Comparison of ENCODE assay signal across 25 cellular contexts in the genomic region with DNA sequence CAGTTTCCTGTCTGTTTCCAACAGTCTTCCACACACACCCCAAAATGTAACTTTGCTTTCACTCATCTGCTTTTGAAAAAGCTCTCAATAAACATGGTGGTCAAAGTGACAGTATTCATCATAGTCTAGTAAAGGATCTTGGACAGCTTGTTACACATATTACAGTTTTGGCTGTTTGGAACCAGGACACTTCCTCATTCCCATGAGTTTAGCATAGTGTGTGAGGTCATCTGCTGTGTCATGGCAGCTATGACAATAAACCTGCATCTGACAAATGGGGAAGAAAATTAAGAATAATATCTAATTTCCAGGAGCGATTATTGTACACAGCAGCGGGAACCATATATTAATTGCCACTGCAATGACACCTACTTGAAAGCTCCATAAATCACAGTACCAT.
DNase-seq lines count a peak whose midpoint lies in the region; ATAC-seq, FAIRE-seq and TF ChIP-seq lines count a peak whose summit lies in the region.
"Had no signal": no experiment of that assay in that cellular context is flagged by ENCODE, and none has a peak within 500 bp of the region (broad histone marks: within the 10 kb centered on the region; RNA-seq: fewer than 3 reads in every experiment).

No MANE protein-coding gene starts in this region.

- H3K27ac ChIP-seq in GM23248 = no peak overlapping the region
- H3K27ac ChIP-seq in astrocyte (ENCODE audit: low read depth, low read length) = no peak overlapping the region
- H3K27ac ChIP-seq: pancreas, right atrium auricular region, tibial artery had no signal

- no peaks in the 10 kb centered on the region for H3K36me3 Mint-ChIP-seq in astrocyte (ENCODE audit: low read depth, unreplicated experiment)
- H3K36me3 Mint-ChIP-seq in stimulated activated effector memory CD8-positive, alpha-beta T cell treated with anti-CD3 and anti-CD28 coated beads, Interleukin-12 subunit alpha, Interleukin-12 subunit beta, amount 100 ng/mL, for 72 hours = no peaks in the 10 kb centered on the region

- H3K27ac Mint-ChIP-seq in astrocyte (ENCODE audit: unreplicated experiment) = no peak overlapping the region
- H3K27ac Mint-ChIP-seq in stimulated activated effector memory CD8-positive, alpha-beta T cell treated with anti-CD3 and anti-CD28 coated beads, Interleukin-12 subunit alpha, Interleukin-12 subunit beta, amount 100 ng/mL, for 72 hours = no peak overlapping the region
- H3K27ac Mint-ChIP-seq: nephron; stimulated activated naive CD8-positive, alpha-beta T cell treated with anti-CD3 and anti-CD28 coated beads, Interleukin-15, amount 100 ng/mL, for 72 hours had no signal

- no peak for ATAC-seq in stimulated activated effector memory CD8-positive, alpha-beta T cell treated with anti-CD3 and anti-CD28 coated beads, Interleukin-12 subunit alpha, Interleukin-12 subunit beta, amount 100 ng/mL, for 72 hours
- ATAC-seq: activated T-cell treated with anti-CD3 and anti-CD28 coated beads, Interleukin-2, amount 50 U/mL, for 4 hours; pancreas; stimulated activated naive CD8-positive, alpha-beta T cell treated with anti-CD3 and anti-CD28 coated beads, Interleukin-15, amount 100 ng/mL, for 72 hours had no signal

- H3K36me3 ChIP-seq in GM23248 (ENCODE audit: low read depth) (no peaks in the 10 kb centered on the region), astrocyte (ENCODE audit: insufficient read depth, low read length) (no peaks in the 10 kb centered on the region)
- H3K36me3 ChIP-seq: pancreas, right atrium auricular region, tibial artery had no signal

- no peaks in the 10 kb centered on the region for H3F3A ChIP-seq in GM23248 (ENCODE audit: insufficient read depth)

- H3K4me3 Mint-ChIP-seq in astrocyte (ENCODE audit: unreplicated experiment) = no peak overlapping the region
- no peak overlapping the region for H3K4me3 Mint-ChIP-seq in stimulated activated effector memory CD8-positive, alpha-beta T cell treated with anti-CD3 and anti-CD28 coated beads, Interleukin-12 subunit alpha, Interleukin-12 subunit beta, amount 100 ng/mL, for 72 hours
- H3K4me3 Mint-ChIP-seq: activated T-cell treated with anti-CD3 and anti-CD28 coated beads, Interleukin-2, amount 50 U/mL, for 4 hours; nephron; stimulated activated naive CD8-positive, alpha-beta T cell treated with anti-CD3 and anti-CD28 coated beads, Interleukin-15, amount 100 ng/mL, for 72 hours had no signal

- H3K27me3 Mint-ChIP-seq in astrocyte (ENCODE audit: low read depth, unreplicated experiment) = no peaks in the 10 kb centered on the region
- H3K27me3 Mint-ChIP-seq: stimulated activated naive CD8-positive, alpha-beta T cell treated with anti-CD3 and anti-CD28 coated beads, Interleukin-15, amount 100 ng/mL, for 72 hours had no signal

- TF ChIP-seq CTCF in astrocyte (IDR thresholded peaks at IDR 0.05; ENCODE audit: insufficient read depth, low read depth, low read length) = no peak

- peaks cover 10% of the 10 kb centered on the region for H3K4me1 Mint-ChIP-seq in astrocyte (ENCODE audit: low read depth, unreplicated experiment)
- no peaks in the 10 kb centered on the region for H3K4me1 Mint-ChIP-seq in stimulated activated effector memory CD8-positive, alpha-beta T cell treated with anti-CD3 and anti-CD28 coated beads, Interleukin-12 subunit alpha, Interleukin-12 subunit beta, amount 100 ng/mL, for 72 hours
- H3K4me1 Mint-ChIP-seq: nephron; stimulated activated naive CD8-positive, alpha-beta T cell treated with anti-CD3 and anti-CD28 coated beads, Interleukin-15, amount 100 ng/mL, for 72 hours had no signal

- no peak overlapping the region for H3K4me2 ChIP-seq in GM23248 (ENCODE audit: unreplicated experiment)
- no peak overlapping the region for H3K4me2 ChIP-seq in astrocyte (ENCODE audit: low read length)

- H3K9ac ChIP-seq in GM23248 (no peak overlapping the region), astrocyte (ENCODE audit: low read length) (no peak overlapping the region)

- DNase-seq in GM23248 = peak; percentile 64
- peak; percentile 4 for DNase-seq in MV-4-11 (lab: John Stamatoyannopoulos, UW)
- DNase-seq in astrocyte (ENCODE audit: low read depth) = peak; percentile 16
- DNase-seq in kidney tubule cell (ENCODE audit: low spot score) = peak; percentile 83
- no peak for DNase-seq in stimulated activated effector memory CD8-positive, alpha-beta T cell treated with anti-CD3 and anti-CD28 coated beads, Interleukin-12 subunit alpha, Interleukin-12 subunit beta, amount 100 ng/mL, for 72 hours (ENCODE audit: low spot score in 2 of 2)
- no peak for DNase-seq in T-helper 9 cell
- DNase-seq in DMS153 (lab: John Stamatoyannopoulos, UW) = no peak
- DNase-seq: activated CD4-positive, alpha-beta T cell treated with anti-CD3 and anti-CD28 coated beads for 1 hour; activated naive CD4-positive, alpha-beta T cell treated with Interleukin-2 at 50 U/mL for 16 hours; activated T-cell treated with anti-CD3 and anti-CD28 coated beads, Interleukin-2, amount 50 U/mL, for 4 hours; amniotic stem cell; BE2C; caudate nucleus; COR-L47; H7; KG1; NCI-H1105; NCI-H524 treated with DMSO at 0.1 percent for 48 hours; pancreas; Right ventricle myocardium superior; stimulated activated CD4-positive, alpha-beta T cell treated with anti-CD3 and anti-CD28 coated beads, Interleukin-4, amount 100 ng/mL, for 4 hours; stimulated activated naive CD8-positive, alpha-beta T cell treated with anti-CD3 and anti-CD28 coated beads, Interleukin-15, amount 100 ng/mL, for 72 hours; tibial artery had no signal

- H3K9me3 ChIP-seq in GM23248 (ENCODE audit: low read depth) (peaks cover 2% of the 10 kb centered on the region), astrocyte (ENCODE audit: insufficient read depth, low read depth, low read length) (no peaks in the 10 kb centered on the region)
- H3K9me3 ChIP-seq: BE2C, pancreas, right atrium auricular region, tibial artery had no signal

- no peaks in the 10 kb centered on the region for H3K9me3 Mint-ChIP-seq in astrocyte (ENCODE audit: unreplicated experiment)
- H3K9me3 Mint-ChIP-seq in stimulated activated effector memory CD8-positive, alpha-beta T cell treated with anti-CD3 and anti-CD28 coated beads, Interleukin-12 subunit alpha, Interleukin-12 subunit beta, amount 100 ng/mL, for 72 hours = no peaks in the 10 kb centered on the region
- H3K9me3 Mint-ChIP-seq: activated T-cell treated with anti-CD3 and anti-CD28 coated beads, Interleukin-2, amount 50 U/mL, for 4 hours; nephron; stimulated activated naive CD8-positive, alpha-beta T cell treated with anti-CD3 and anti-CD28 coated beads, Interleukin-15, amount 100 ng/mL, for 72 hours had no signal

- H2AFZ ChIP-seq in GM23248 (peak overlapping the region; percentile 49; the same call in 1 of the 2 replicates), astrocyte (ENCODE audit: low read depth, low read length) (no peak overlapping the region)

- FAIRE-seq in astrocyte (lab: Jason Lieb, UNC) = peak; percentile 5
- FAIRE-seq: pancreas had no signal

- no peaks in the 10 kb centered on the region for H3K79me2 ChIP-seq in GM23248 (ENCODE audit: insufficient read depth)
- no peaks in the 10 kb centered on the region for H3K79me2 ChIP-seq in astrocyte (ENCODE audit: insufficient read depth, low read length)

- no peaks in the 10 kb centered on the region; the same call in 1 of the 2 replicates for H3K9me2 ChIP-seq in GM23248 (ENCODE audit: insufficient read depth)

- H3K4me3 ChIP-seq in GM23248 = no peak overlapping the region
- H3K4me3 ChIP-seq in astrocyte (ENCODE audit: insufficient read depth, low read depth, low read length) = no peak overlapping the region
- H3K4me3 ChIP-seq: pancreas, right atrium auricular region, tibial artery had no signal

- H3K27me3 ChIP-seq in GM23248 (replicated peaks; ENCODE audit: insufficient read depth) (no peaks in the 10 kb centered on the region), astrocyte (ENCODE audit: insufficient read depth, low read length) (no peaks in the 10 kb centered on the region)
- H3K27me3 ChIP-seq: BE2C, pancreas, right atrium auricular region, tibial artery had no signal

- in situ Hi-C loops in GM23248 (cut with MboI) = no loop called here

- H4K20me1 ChIP-seq in GM23248 (ENCODE audit: insufficient read depth) = no peaks in the 10 kb centered on the region
- no peaks in the 10 kb centered on the region for H4K20me1 ChIP-seq in astrocyte (ENCODE audit: insufficient read depth, low read length)

- 98 to 100% methylated on average over 2 of the region's 2 CpGs for WGBS in GM23248 (ENCODE audit: low coverage in 1 of 2, low lambda C conversion rate in 2 of 2, missing lambda C conversion rate in 2 of 2), 2 experiments

- H3K4me1 ChIP-seq in GM23248 (ENCODE audit: insufficient read depth) = peaks cover 36% of the 10 kb centered on the region
- H3K4me1 ChIP-seq in astrocyte (ENCODE audit: insufficient read depth, low read length) = peaks cover 3% of the 10 kb centered on the region
- H3K4me1 ChIP-seq: BE2C, pancreas, right atrium auricular region, tibial artery had no signal

Comparison
In these comparisons a context has a peak if more than half of its experiments do, and no peak if none do; other contexts are left out.
1. DNase-seq: peak in GM23248 (single experiment), MV-4-11 (single experiment), astrocyte (single experiment) and kidney tubule cell (single experiment); none in stimulated activated effector memory CD8-positive, alpha-beta T cell treated with anti-CD3 and anti-CD28 coated beads, Interleukin-12 subunit alpha, Interleukin-12 subunit beta, amount 100 ng/mL, for 72 hours (0 of 2), T-helper 9 cell (single experiment) and DMS153 (single experiment).